In genomic region chr5:71601222-71602026, GRCh38 we compare ENCODE assay signal across 8 cellular contexts. TPM values are rescaled to one million over a fixed set of nuclear protein-coding genes. Genes with fewer than 3 reads are reported as not detected.
DNase-seq lines count a peak whose midpoint lies in the region; ATAC-seq and TF ChIP-seq lines count a peak whose summit lies in the region.

No MANE protein-coding gene starts in this region.

- peak; percentile 91 for ATAC-seq in GM19467 (IDR thresholded peaks at IDR 0.05; ENCODE audit: unreplicated experiment)
- peak; percentile 86 for ATAC-seq in HG03565 (IDR thresholded peaks at IDR 0.05; ENCODE audit: unreplicated experiment)
- peak; percentile 92 for ATAC-seq in activated naive CD8-positive, alpha-beta T cell treated with anti-CD3 and anti-CD28 coated beads, Interleukin-2, amount 10 ng/mL, durations not matched to agents 7 days and 5 days (ENCODE audit: low read depth)

- H3K9me3 ChIP-seq in right atrium auricular region: no peaks in the 10 kb centered on the region

- peaks cover 49% of the 10 kb centered on the region for H3K36me3 Mint-ChIP-seq in activated naive CD8-positive, alpha-beta T cell treated with anti-CD3 and anti-CD28 coated beads, Interleukin-2, amount 10 ng/mL, durations not matched to agents 7 days and 5 days

- no peaks in the 10 kb centered on the region for H3K27me3 Mint-ChIP-seq in activated naive CD8-positive, alpha-beta T cell treated with anti-CD3 and anti-CD28 coated beads, Interleukin-2, amount 10 ng/mL, durations not matched to agents 7 days and 5 days

- H3K4me3 ChIP-seq in right atrium auricular region: no peak overlapping the region

- peaks cover 21% of the 10 kb centered on the region for H3K36me3 ChIP-seq in right atrium auricular region

- DNase-seq in DMS 273 treated with DMSO at 0.1 percent for 48 hours (lab: John Stamatoyannopoulos, UW): peak; percentile 68
- peak; percentile 83 to 97 for DNase-seq in SW 1271 (lab: John Stamatoyannopoulos, UW)
- DNase-seq in activated naive CD8-positive, alpha-beta T cell treated with anti-CD3 and anti-CD28 coated beads, Interleukin-2, amount 10 ng/mL, durations not matched to agents 7 days and 5 days: peak; percentile 65
- peak; percentile 59 for DNase-seq in right atrium auricular region (ENCODE audit: low spot score)
- DNase-seq in stimulated activated CD4-positive, alpha-beta T cell treated with anti-CD3 and anti-CD28 coated beads, Interleukin-12 subunit alpha, Interleukin-12 subunit beta, amount 100 ng/mL, for 48 hours (ENCODE audit: low read depth in 2 of 3, low spot score in 1 of 3): peak; percentile 53 to 68 (median 53)
- DNase-seq in NCI-H2107 (lab: John Stamatoyannopoulos, UW): no peak

- peak overlapping the region; percentile 9 to 71 for H3K27ac ChIP-seq in right atrium auricular region

- no peaks in the 10 kb centered on the region for H3K27me3 ChIP-seq in right atrium auricular region

- peak overlapping the region; percentile 71 for H3K4me3 Mint-ChIP-seq in activated naive CD8-positive, alpha-beta T cell treated with anti-CD3 and anti-CD28 coated beads, Interleukin-2, amount 10 ng/mL, durations not matched to agents 7 days and 5 days

- POLR2A ChIA-PET in activated naive CD8-positive, alpha-beta T cell treated with anti-CD3 and anti-CD28 coated beads, Interleukin-2, amount 10 ng/mL, durations not matched to agents 7 days and 5 days (lab: Charles Lee): interaction anchor here (0.6 to 2.0 kb wide), 4 partner anchors 11 to 30 kb away, joined by 3 to 34 read pairs (median 6); partner anchors contain the start of gene MCCC2

- H3K4me1 Mint-ChIP-seq in activated naive CD8-positive, alpha-beta T cell treated with anti-CD3 and anti-CD28 coated beads, Interleukin-2, amount 10 ng/mL, durations not matched to agents 7 days and 5 days: peaks cover 32% of the 10 kb centered on the region

- H3K4me1 ChIP-seq in right atrium auricular region: peaks cover 0 to 15% of the 10 kb centered on the region in 2 donors

- H3K27ac Mint-ChIP-seq in activated naive CD8-positive, alpha-beta T cell treated with anti-CD3 and anti-CD28 coated beads, Interleukin-2, amount 10 ng/mL, durations not matched to agents 7 days and 5 days: peak overlapping the region; percentile 95

- no peaks in the 10 kb centered on the region for H3K9me3 Mint-ChIP-seq in activated naive CD8-positive, alpha-beta T cell treated with anti-CD3 and anti-CD28 coated beads, Interleukin-2, amount 10 ng/mL, durations not matched to agents 7 days and 5 days

- peak; percentile 40 to 66 for TF ChIP-seq CTCF in right atrium auricular region (IDR thresholded peaks at IDR 0.05)

RNA-seq across cellular contexts. Expression of gene MCCC2, which starts 14.3 kb away (rescaled TPM):
- 10 to 100 TPM; 37.1 to 42.6 TPM for total RNA-seq in activated naive CD8-positive, alpha-beta T cell treated with anti-CD3 and anti-CD28 coated beads, Interleukin-2, amount 10 ng/mL, durations not matched to agents 7 days and 5 days
- total RNA-seq in right atrium auricular region: 10 to 100 TPM; 30.7 to 73.6 TPM
